9 cellular contexts compared by ENCODE assay signal in genomic region chr7:7861211-7861633, GRCh38.
DNase-seq lines count a peak whose midpoint lies in the region; TF ChIP-seq lines count a peak whose summit lies in the region.
"Had no signal": no experiment of that assay in that cellular context is flagged by ENCODE, and none has a peak within 500 bp of the region (broad histone marks: within the 10 kb centered on the region; RNA-seq: fewer than 3 reads in every experiment).

No MANE protein-coding gene starts in this region.

- H3K36me3 ChIP-seq in kidney epithelial cell (ENCODE audit: control insufficient read depth, insufficient read depth, low read length) = no peaks in the 10 kb centered on the region
- H3K36me3 ChIP-seq in WERI-Rb-1 = no peaks in the 10 kb centered on the region
- no peaks in the 10 kb centered on the region for H3K36me3 ChIP-seq in transverse colon

- in situ Hi-C loops in Caki2 (cut with HindIII; ENCODE audit: low pct_unique_long_range_greater_than_20kb, low sequenced_read_pairs) (no loop called here), transverse colon (cut with MboI; ENCODE audit: low pct_ligation_motif_present in 1 of 4, low pct_unique_long_range_greater_than_20kb in 1 of 4, low sequenced_read_pairs in 3 of 4) (no loop called here)

- H3K4me3 ChIP-seq in kidney epithelial cell (ENCODE audit: low read depth, low read length) (no peak overlapping the region), WERI-Rb-1 (ENCODE audit: low read depth, low read length) (no peak overlapping the region), dorsolateral prefrontal cortex (no peak overlapping the region), transverse colon (no peak overlapping the region)

- no peak for TF ChIP-seq POLR2A in transverse colon (IDR thresholded peaks at IDR 0.05)

- TF ChIP-seq CTCF in kidney epithelial cell (IDR thresholded peaks at IDR 0.05; ENCODE audit: insufficient read depth, low read length, poor library complexity, severe bottlenecking) (no peak), WERI-Rb-1 (IDR thresholded peaks at IDR 0.05; ENCODE audit: low read depth, low read length) (no peak), dorsolateral prefrontal cortex (IDR thresholded peaks at IDR 0.05 in 54 of 56, conservative IDR thresholded peaks at IDR 0.05 in 2 of 56; ENCODE audit: low read depth in 1 of 56, partially characterized antibody in 56 of 56) (no peak), transverse colon (IDR thresholded peaks at IDR 0.05) (no peak)

- 75 to 85% methylated on average over 1 of the region's 1 CpG for WGBS in transverse colon (ENCODE audit: low coverage in 1 of 2), 2 donors

- peaks cover 3% of the 10 kb centered on the region for H3K9me3 ChIP-seq in WERI-Rb-1 (ENCODE audit: severe bottlenecking)
- H3K9me3 ChIP-seq in transverse colon = no peaks in the 10 kb centered on the region

- DNase-seq in Caki2 (ENCODE audit: low read depth) = peak; percentile 62
- peak; percentile 49 for DNase-seq in HuH-7.5 (ENCODE audit: low spot score)
- peak; percentile 84 for DNase-seq in RKO (ENCODE audit: low spot score)
- DNase-seq in kidney epithelial cell (ENCODE audit: low read depth) = peak; percentile 77
- no peak for DNase-seq in WERI-Rb-1
- DNase-seq in dorsolateral prefrontal cortex = no peak
- no peak for DNase-seq in GDM1 (lab: John Stamatoyannopoulos, UW)
- no peak for DNase-seq in transverse colon
- DNase-seq: activated naive CD4-positive, alpha-beta T cell treated with anti-CD3 and anti-CD28 coated beads, Interleukin-2, amount 50 U/mL, for 16 hours had no signal

- H3K27me3 ChIP-seq in kidney epithelial cell (ENCODE audit: control insufficient read depth, insufficient read depth, low read length) (no peaks in the 10 kb centered on the region), WERI-Rb-1 (ENCODE audit: insufficient read depth, low read depth, severe bottlenecking) (no peaks in the 10 kb centered on the region), dorsolateral prefrontal cortex (no peaks in the 10 kb centered on the region), transverse colon (no peaks in the 10 kb centered on the region)

- H3K4me1 ChIP-seq in transverse colon = peaks cover 0 to 4% (median 0%) of the 10 kb centered on the region in 4 donors

- H3K27ac ChIP-seq in WERI-Rb-1 (no peak overlapping the region), dorsolateral prefrontal cortex (no peak overlapping the region), transverse colon (no peak overlapping the region)

- intact Hi-C loops in dorsolateral prefrontal cortex (cut with DNase I) = no loop called here
- intact Hi-C loops in transverse colon (cut with DNase I; ENCODE audit: low total_unique reads) = no loop called here

- no peak for TF ChIP-seq EP300 in transverse colon (IDR thresholded peaks at IDR 0.05; ENCODE audit: low read depth)

Comparison
In these comparisons a context has a peak if more than half of its experiments do, and no peak if none do; other contexts are left out.
1. DNase-seq: peak in Caki2 (single experiment), HuH-7.5 (single experiment), RKO (single experiment) and kidney epithelial cell (single experiment); none in WERI-Rb-1 (single experiment), dorsolateral prefrontal cortex (0 of 10), GDM1 (single experiment) and transverse colon (single experiment).